ENCODE assay signal across 1 cellular context in the genomic region with DNA sequence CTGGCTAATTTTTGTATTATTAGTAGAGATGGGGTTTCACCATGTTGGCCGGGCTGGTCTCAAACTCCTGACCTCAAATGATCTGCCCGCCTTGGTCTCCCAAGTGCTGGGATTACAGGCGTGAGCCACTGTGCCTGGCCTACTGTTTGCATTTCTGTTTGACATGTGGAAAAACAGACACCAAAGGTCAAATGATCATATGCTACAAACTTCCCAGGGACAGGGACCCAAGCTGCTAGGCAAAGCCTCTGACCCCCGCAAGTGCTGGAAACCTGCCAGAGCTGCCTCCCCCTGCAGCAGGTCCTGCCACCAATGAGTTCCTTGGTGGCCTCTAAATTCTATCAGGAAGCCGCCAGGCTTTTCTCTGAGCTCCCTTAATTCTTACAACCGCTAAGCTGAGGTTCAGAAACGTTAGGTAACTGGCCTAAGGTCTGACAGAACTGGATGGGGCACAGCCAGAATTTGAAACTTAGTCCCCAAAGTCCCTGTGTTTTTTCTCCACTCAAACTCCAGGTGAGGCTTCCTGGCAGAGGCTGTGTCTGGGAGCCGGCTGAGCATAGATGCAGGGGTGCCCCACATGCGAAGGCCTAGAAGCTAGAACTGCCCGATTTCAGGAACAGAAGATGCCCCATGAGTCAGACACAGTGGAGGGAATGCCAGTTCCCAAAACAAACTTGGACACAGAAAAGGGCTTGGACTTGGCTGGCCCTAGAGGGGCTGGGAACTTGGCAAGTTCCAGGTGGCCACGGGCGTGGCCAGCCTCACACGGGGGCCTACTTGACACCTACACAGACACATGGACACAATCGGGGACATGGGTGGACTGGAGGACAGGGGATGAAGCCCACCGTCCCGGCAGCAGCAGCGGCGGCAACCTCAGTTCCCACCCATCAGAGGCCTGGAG.
A peak's percentile ranks its signal among the peaks of the same experiment; 100 is the strongest.
TF ChIP-seq lines count a peak whose summit lies in the region.

No MANE protein-coding gene starts in this region.

TF ChIP-seq in HepG2, 621 proteins besides CTCF, POLR2A, EP300 and RAD21 (continued from another document and continues in another):
- TF ChIP-seq, protein P1, sequence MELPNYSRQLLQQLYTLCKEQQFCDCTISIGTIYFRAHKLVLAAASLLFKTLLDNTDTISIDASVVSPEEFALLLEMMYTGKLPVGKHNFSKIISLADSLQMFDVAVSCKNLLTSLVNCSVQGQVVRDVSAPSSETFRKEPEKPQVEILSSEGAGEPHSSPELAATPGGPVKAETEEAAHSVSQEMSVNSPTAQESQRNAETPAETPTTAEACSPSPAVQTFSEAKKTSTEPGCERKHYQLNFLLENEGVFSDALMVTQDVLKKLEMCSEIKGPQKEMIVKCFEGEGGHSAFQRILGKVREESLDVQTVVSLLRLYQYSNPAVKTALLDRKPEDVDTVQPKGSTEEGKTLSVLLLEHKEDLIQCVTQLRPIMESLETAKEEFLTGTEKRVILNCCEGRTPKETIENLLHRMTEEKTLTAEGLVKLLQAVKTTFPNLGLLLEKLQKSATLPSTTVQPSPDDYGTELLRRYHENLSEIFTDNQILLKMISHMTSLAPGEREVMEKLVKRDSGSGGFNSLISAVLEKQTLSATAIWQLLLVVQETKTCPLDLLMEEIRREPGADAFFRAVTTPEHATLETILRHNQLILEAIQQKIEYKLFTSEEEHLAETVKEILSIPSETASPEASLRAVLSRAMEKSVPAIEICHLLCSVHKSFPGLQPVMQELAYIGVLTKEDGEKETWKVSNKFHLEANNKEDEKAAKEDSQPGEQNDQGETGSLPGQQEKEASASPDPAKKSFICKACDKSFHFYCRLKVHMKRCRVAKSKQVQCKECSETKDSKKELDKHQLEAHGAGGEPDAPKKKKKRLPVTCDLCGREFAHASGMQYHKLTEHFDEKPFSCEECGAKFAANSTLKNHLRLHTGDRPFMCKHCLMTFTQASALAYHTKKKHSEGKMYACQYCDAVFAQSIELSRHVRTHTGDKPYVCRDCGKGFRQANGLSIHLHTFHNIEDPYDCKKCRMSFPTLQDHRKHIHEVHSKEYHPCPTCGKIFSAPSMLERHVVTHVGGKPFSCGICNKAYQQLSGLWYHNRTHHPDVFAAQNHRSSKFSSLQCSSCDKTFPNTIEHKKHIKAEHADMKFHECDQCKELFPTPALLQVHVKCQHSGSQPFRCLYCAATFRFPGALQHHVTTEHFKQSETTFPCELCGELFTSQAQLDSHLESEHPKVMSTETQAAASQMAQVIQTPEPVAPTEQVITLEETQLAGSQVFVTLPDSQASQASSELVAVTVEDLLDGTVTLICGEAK (IDR thresholded peaks at IDR 0.05) = no peak
- TF ChIP-seq, protein P1 (CRISPR knock-in tag; IDR thresholded peaks at IDR 0.05) = no peak; the same call in 1 of the 2 replicates
- TF ChIP-seq, protein P2, sequence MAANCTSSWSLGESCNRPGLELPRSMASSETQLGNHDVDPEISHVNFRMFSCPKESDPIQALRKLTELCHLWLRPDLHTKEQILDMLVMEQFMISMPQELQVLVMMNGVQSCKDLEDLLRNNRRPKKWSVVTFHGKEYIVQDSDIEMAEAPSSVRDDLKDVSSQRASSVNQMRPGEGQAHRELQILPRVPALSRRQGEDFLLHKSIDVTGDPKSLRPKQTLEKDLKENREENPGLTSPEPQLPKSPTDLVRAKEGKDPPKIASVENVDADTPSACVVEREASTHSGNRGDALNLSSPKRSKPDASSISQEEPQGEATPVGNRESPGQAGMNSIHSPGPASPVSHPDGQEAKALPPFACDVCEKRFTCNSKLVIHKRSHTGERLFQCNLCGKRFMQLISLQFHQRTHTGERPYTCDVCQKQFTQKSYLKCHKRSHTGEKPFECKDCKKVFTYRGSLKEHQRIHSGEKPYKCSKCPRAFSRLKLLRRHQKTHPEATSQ (CRISPR knock-in tag; IDR thresholded peaks at IDR 0.05; ENCODE audit: borderline replicate concordance) = peak; percentile 44; the same call in 1 of the 2 replicates
- TF ChIP-seq, protein P3, sequence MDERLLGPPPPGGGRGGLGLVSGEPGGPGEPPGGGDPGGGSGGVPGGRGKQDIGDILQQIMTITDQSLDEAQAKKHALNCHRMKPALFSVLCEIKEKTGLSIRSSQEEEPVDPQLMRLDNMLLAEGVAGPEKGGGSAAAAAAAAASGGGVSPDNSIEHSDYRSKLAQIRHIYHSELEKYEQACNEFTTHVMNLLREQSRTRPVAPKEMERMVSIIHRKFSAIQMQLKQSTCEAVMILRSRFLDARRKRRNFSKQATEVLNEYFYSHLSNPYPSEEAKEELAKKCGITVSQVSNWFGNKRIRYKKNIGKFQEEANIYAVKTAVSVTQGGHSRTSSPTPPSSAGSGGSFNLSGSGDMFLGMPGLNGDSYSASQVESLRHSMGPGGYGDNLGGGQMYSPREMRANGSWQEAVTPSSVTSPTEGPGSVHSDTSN (CRISPR knock-in tag; IDR thresholded peaks at IDR 0.05) = no peak
- no peak for TF ChIP-seq SIN3B (IDR thresholded peaks at IDR 0.05; ENCODE audit: low read length)
- TF ChIP-seq MLLT10 (CRISPR knock-in tag; IDR thresholded peaks at IDR 0.05) = no peak
- TF ChIP-seq, protein P4, sequence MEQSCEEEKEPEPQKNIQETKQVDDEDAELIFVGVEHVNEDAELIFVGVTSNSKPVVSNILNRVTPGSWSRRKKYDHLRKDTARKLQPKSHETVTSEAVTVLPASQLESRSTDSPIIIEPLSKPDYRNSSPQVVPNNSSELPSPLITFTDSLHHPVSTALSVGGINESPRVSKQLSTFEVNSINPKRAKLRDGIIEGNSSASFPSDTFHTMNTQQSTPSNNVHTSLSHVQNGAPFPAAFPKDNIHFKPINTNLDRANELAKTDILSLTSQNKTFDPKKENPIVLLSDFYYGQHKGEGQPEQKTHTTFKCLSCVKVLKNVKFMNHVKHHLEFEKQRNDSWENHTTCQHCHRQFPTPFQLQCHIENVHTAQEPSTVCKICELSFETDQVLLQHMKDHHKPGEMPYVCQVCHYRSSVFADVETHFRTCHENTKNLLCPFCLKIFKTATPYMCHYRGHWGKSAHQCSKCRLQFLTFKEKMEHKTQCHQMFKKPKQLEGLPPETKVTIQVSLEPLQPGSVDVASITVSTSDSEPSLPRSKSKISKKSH (CRISPR knock-in tag; IDR thresholded peaks at IDR 0.05; ENCODE audit: borderline replicate concordance) = no peak
- TF ChIP-seq, protein P5, sequence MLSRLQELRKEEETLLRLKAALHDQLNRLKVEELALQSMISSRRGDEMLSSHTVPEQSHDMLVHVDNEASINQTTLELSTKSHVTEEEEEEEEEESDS (CRISPR knock-in tag; IDR thresholded peaks at IDR 0.05; ENCODE audit: borderline replicate concordance) = no peak
- TF ChIP-seq ZZZ3 (CRISPR knock-in tag; IDR thresholded peaks at IDR 0.05; ENCODE audit: borderline replicate concordance) = no peak
- TF ChIP-seq ZNF530 (CRISPR knock-in tag; IDR thresholded peaks at IDR 0.05; ENCODE audit: low read depth) = no peak
- TF ChIP-seq, protein P6, sequence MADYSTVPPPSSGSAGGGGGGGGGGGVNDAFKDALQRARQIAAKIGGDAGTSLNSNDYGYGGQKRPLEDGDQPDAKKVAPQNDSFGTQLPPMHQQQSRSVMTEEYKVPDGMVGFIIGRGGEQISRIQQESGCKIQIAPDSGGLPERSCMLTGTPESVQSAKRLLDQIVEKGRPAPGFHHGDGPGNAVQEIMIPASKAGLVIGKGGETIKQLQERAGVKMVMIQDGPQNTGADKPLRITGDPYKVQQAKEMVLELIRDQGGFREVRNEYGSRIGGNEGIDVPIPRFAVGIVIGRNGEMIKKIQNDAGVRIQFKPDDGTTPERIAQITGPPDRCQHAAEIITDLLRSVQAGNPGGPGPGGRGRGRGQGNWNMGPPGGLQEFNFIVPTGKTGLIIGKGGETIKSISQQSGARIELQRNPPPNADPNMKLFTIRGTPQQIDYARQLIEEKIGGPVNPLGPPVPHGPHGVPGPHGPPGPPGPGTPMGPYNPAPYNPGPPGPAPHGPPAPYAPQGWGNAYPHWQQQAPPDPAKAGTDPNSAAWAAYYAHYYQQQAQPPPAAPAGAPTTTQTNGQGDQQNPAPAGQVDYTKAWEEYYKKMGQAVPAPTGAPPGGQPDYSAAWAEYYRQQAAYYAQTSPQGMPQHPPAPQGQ (CRISPR knock-in tag; IDR thresholded peaks at IDR 0.05; ENCODE audit: borderline replicate concordance) = no peak
- TF ChIP-seq, protein P7, sequence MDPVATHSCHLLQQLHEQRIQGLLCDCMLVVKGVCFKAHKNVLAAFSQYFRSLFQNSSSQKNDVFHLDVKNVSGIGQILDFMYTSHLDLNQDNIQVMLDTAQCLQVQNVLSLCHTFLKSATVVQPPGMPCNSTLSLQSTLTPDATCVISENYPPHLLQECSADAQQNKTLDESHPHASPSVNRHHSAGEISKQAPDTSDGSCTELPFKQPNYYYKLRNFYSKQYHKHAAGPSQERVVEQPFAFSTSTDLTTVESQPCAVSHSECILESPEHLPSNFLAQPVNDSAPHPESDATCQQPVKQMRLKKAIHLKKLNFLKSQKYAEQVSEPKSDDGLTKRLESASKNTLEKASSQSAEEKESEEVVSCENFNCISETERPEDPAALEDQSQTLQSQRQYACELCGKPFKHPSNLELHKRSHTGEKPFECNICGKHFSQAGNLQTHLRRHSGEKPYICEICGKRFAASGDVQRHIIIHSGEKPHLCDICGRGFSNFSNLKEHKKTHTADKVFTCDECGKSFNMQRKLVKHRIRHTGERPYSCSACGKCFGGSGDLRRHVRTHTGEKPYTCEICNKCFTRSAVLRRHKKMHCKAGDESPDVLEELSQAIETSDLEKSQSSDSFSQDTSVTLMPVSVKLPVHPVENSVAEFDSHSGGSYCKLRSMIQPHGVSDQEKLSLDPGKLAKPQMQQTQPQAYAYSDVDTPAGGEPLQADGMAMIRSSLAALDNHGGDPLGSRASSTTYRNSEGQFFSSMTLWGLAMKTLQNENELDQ (CRISPR knock-in tag; IDR thresholded peaks at IDR 0.05; ENCODE audit: borderline replicate concordance) = no peak
- no peak for TF ChIP-seq AHR (CRISPR knock-in tag; IDR thresholded peaks at IDR 0.05)
- no peak for TF ChIP-seq MEIS1 (CRISPR knock-in tag; IDR thresholded peaks at IDR 0.05; ENCODE audit: borderline replicate concordance)
- TF ChIP-seq ONECUT2 (CRISPR knock-in tag; IDR thresholded peaks at IDR 0.05) = no peak
- TF ChIP-seq, protein P8, sequence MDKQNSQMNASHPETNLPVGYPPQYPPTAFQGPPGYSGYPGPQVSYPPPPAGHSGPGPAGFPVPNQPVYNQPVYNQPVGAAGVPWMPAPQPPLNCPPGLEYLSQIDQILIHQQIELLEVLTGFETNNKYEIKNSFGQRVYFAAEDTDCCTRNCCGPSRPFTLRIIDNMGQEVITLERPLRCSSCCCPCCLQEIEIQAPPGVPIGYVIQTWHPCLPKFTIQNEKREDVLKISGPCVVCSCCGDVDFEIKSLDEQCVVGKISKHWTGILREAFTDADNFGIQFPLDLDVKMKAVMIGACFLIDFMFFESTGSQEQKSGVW (CRISPR knock-in tag; IDR thresholded peaks at IDR 0.05; ENCODE audit: borderline replicate concordance) = no peak
- TF ChIP-seq ATF7 (IDR thresholded peaks at IDR 0.05) = no peak
- no peak for TF ChIP-seq ATF7 (CRISPR knock-in tag; IDR thresholded peaks at IDR 0.05)
